8 cellular contexts compared by ENCODE assay signal in genomic region chr4:109912706-109913621, GRCh38. TPM values are rescaled to one million over a fixed set of nuclear protein-coding genes. Genes with fewer than 3 reads are reported as not detected.
A peak's percentile ranks its signal among the peaks of the same experiment; 100 is the strongest.
DNase-seq lines count a peak whose midpoint lies in the region; ATAC-seq, FAIRE-seq and TF ChIP-seq lines count a peak whose summit lies in the region.

EGF (plus strand) TSS chr4:109912883; CDS start chr4:109913336, 453 bp downstream.

- peak within 1 kb of the TSS; percentile 63 for H3K27ac ChIP-seq in endodermal cell (ENCODE audit: low read depth, low read length)
- H3K27ac ChIP-seq in HepG2 (ENCODE audit: extremely low read length, insufficient read depth, low read length): no peak within 1 kb of the TSS
- H3K27ac ChIP-seq in aorta (ENCODE audit: low read depth in 1 of 2, low read length in 2 of 2): no peak within 1 kb of the TSS

- DNase-seq in CD14-positive monocyte (ENCODE audit: low spot score) (no peak), LoVo (ENCODE audit: low spot score) (peak; percentile 24), endodermal cell (peak; percentile 63), middle frontal gyrus (ENCODE audit: extremely low spot score, low spot score) (peak; percentile 5), GM10248 (ENCODE audit: extremely low spot score) (no peak), HepG2 (ENCODE audit: low spot score) (no peak), aorta (no peak)

- in situ Hi-C loops in HepG2 (cut with HindIII; ENCODE audit: extremely low pct_ligation_motif_present, low pct_unique_long_range_greater_than_20kb): no loop called here

- H3K4me1 Mint-ChIP-seq in CD14-positive monocyte: peaks cover 8% of the 10 kb centered on the region
- peaks cover 44% of the 10 kb centered on the region for H3K4me1 Mint-ChIP-seq in endodermal cell

- H3K36me3 Mint-ChIP-seq in CD14-positive monocyte (no peaks in the 10 kb centered on the region), endodermal cell (ENCODE audit: low read depth) (no peaks in the 10 kb centered on the region)

- intact Hi-C loops in CD14-positive monocyte (cut with micrococcal nuclease): no loop called here
- intact Hi-C loops in HepG2 (cut with micrococcal nuclease; ENCODE audit: unreplicated experiment): no loop called here
- intact Hi-C loops in aorta (cut with DNase I): no loop called here

- H3K9me3 ChIP-seq in endodermal cell (ENCODE audit: control insufficient read depth, low read length) (no peaks in the 10 kb centered on the region), HepG2 (ENCODE audit: low read length) (no peaks in the 10 kb centered on the region), aorta (ENCODE audit: control insufficient read depth, low read length) (no peaks in the 10 kb centered on the region)

- no TSS peak for BruUV-seq in HepG2 (replicated peaks; lab: Mats Ljungman, UMichigan)

- H3K9me3 Mint-ChIP-seq in CD14-positive monocyte: peaks cover 0 to 4% (median 0%) of the 10 kb centered on the region in 7 donors
- no peaks in the 10 kb centered on the region for H3K9me3 Mint-ChIP-seq in endodermal cell

- TF ChIP-seq CTCF in CD14-positive monocyte (IDR thresholded peaks at IDR 0.05) (no peak), endodermal cell (conservative IDR thresholded peaks at IDR 0.05) (no peak), GM10248 (IDR thresholded peaks at IDR 0.05; ENCODE audit: control extremely low read depth, extremely low read depth, low read depth, missing control alignments) (no peak), HepG2 (CRISPR knock-in tag; IDR thresholded peaks at IDR 0.05) (no peak)

- TF ChIP-seq POLR2A in HepG2 (IDR thresholded peaks at IDR 0.05; ENCODE audit: insufficient read depth in 1 of 2, low read depth in 2 of 2, low read length in 2 of 2): no peak

- TF ChIP-seq RAD21 in HepG2 (CRISPR knock-in tag; IDR thresholded peaks at IDR 0.05): no peak

- POLR2A ChIA-PET in GM10248 (lab: Yijun Ruan, JAX): no interaction called here
- POLR2A ChIA-PET in HepG2 (lab: Yijun Ruan, JAX): no interaction called here

- no peak within 1 kb of the TSS for H2AFZ ChIP-seq in HepG2 (ENCODE audit: low read length)

- H4K20me1 ChIP-seq in HepG2 (ENCODE audit: insufficient read depth, low read length): no peaks in the 10 kb centered on the region

- H3K4me1 ChIP-seq in endodermal cell (ENCODE audit: control insufficient read depth, insufficient read depth, low read length): peaks cover 5% of the 10 kb centered on the region
- no peaks in the 10 kb centered on the region for H3K4me1 ChIP-seq in HepG2 (ENCODE audit: insufficient read depth, low read length)
- no peaks in the 10 kb centered on the region for H3K4me1 ChIP-seq in aorta (ENCODE audit: control insufficient read depth in 1 of 2, insufficient read depth in 2 of 2, low read length in 2 of 2)

- peak within 1 kb of the TSS; percentile 81 for H3K4me3 ChIP-seq in endodermal cell (ENCODE audit: low read length)
- no peak within 1 kb of the TSS for H3K4me3 ChIP-seq in HepG2 (replicated peaks in 1 of 3; ENCODE audit: insufficient read depth in 1 of 3, low read depth in 2 of 3, low read length in 3 of 3)
- no peak within 1 kb of the TSS for H3K4me3 ChIP-seq in aorta (ENCODE audit: low read length in 2 of 2)

- H3K27me3 ChIP-seq in endodermal cell (ENCODE audit: control insufficient read depth, insufficient read depth, low read length, poor library complexity, severe bottlenecking) (no peaks in the 10 kb centered on the region), HepG2 (ENCODE audit: control insufficient read depth in 1 of 2, insufficient read depth in 2 of 2, low read length in 2 of 2) (peaks cover 0 to 40% of the 10 kb centered on the region in 2 experiments; a peak in 2 of 5 replicates), aorta (ENCODE audit: control insufficient read depth in 1 of 2, insufficient read depth in 2 of 2, low read length in 1 of 2) (peaks cover 0 to 1% of the 10 kb centered on the region in 2 donors)

- 64 to 71% methylated on average over 7 to 9 of the region's 9 CpGs for WGBS in endodermal cell (ENCODE audit: insufficient coverage in 1 of 2, insufficient read length in 1 of 2), 2 experiments
- WGBS in HepG2 (ENCODE audit: low lambda C conversion rate): 8% methylated on average over 9 of the region's 9 CpGs
- WGBS in aorta, 2 donors: 51% methylated on average over 9 of the region's 9 CpGs

- ATAC-seq in HepG2 (no peak), GM18870 (IDR thresholded peaks at IDR 0.05; ENCODE audit: unreplicated experiment) (no peak), aorta (ENCODE audit: low FRiP score) (no peak)

- peak within 1 kb of the TSS; percentile 39 for H3K9ac ChIP-seq in endodermal cell (ENCODE audit: extremely low read depth, low read length, poor library complexity, severe bottlenecking)
- H3K9ac ChIP-seq in HepG2 (ENCODE audit: insufficient read depth, low read depth, low read length): no peak within 1 kb of the TSS

- H3K27ac Mint-ChIP-seq in CD14-positive monocyte (no peak within 1 kb of the TSS), endodermal cell (peak within 1 kb of the TSS; percentile 13)

- CTCF ChIA-PET in GM10248 (lab: Yijun Ruan, JAX): interaction anchor here (1.1 kb wide), 1 partner anchor 12 kb away, joined by 3 read pairs; no protein-coding TSS in a partner anchor
- CTCF ChIA-PET in HepG2 (lab: Yijun Ruan, JAX; ENCODE audit: low intra/inter-chr PET ratio, low total read pairs): no interaction called here

- no peak for FAIRE-seq in HepG2 (lab: Jason Lieb, UNC)

- H3K4me2 ChIP-seq in HepG2 (ENCODE audit: low read depth, low read length): no peak within 1 kb of the TSS; the same call in 1 of the 2 replicates

- peaks cover 0 to 3% (median 1%) of the 10 kb centered on the region in 3 donors for H3K27me3 Mint-ChIP-seq in CD14-positive monocyte (ENCODE audit: low read depth in 3 of 3)
- H3K27me3 Mint-ChIP-seq in endodermal cell (ENCODE audit: insufficient read depth): no peaks in the 10 kb centered on the region

- H3K36me3 ChIP-seq in endodermal cell (ENCODE audit: control insufficient read depth, insufficient read depth, low read length) (no peaks in the 10 kb centered on the region), HepG2 (replicated peaks in 1 of 2; ENCODE audit: control insufficient read depth in 1 of 2, insufficient read depth in 2 of 2, low read length in 2 of 2) (no peaks in the 10 kb centered on the region), aorta (ENCODE audit: control insufficient read depth in 1 of 2, insufficient read depth in 2 of 2, low read length in 1 of 2) (no peaks in the 10 kb centered on the region)

- TF ChIP-seq EP300 in HepG2 (IDR thresholded peaks at IDR 0.05; ENCODE audit: low read depth in 2 of 2, low read length in 2 of 2): no peak
- no peak for TF ChIP-seq EP300 in HepG2 (CRISPR knock-in tag; IDR thresholded peaks at IDR 0.05; ENCODE audit: borderline replicate concordance)

- no peaks in the 10 kb centered on the region for H3K79me2 ChIP-seq in HepG2 (ENCODE audit: insufficient read depth, low read length)

- peak within 1 kb of the TSS; percentile 21 to 82 for H3K4me3 Mint-ChIP-seq in CD14-positive monocyte
- H3K4me3 Mint-ChIP-seq in endodermal cell: peak within 1 kb of the TSS; percentile 51

TF ChIP-seq in HepG2, 621 proteins besides CTCF, POLR2A, EP300 and RAD21 (continues in another document):
- TF ChIP-seq RARG (CRISPR knock-in tag; IDR thresholded peaks at IDR 0.05; ENCODE audit: low read depth): no peak
- no peak for TF ChIP-seq ZBTB42 (CRISPR knock-in tag; IDR thresholded peaks at IDR 0.05)
- no peak for TF ChIP-seq ZNF547 (CRISPR knock-in tag; IDR thresholded peaks at IDR 0.05)
- no peak for TF ChIP-seq ZNF616 (CRISPR knock-in tag; IDR thresholded peaks at IDR 0.05; ENCODE audit: low read depth)
- TF ChIP-seq ZNF781 (CRISPR knock-in tag; IDR thresholded peaks at IDR 0.05; ENCODE audit: borderline replicate concordance, not compliant biosample characterization): no peak
- no peak for TF ChIP-seq ARID2 (CRISPR knock-in tag; IDR thresholded peaks at IDR 0.05; ENCODE audit: borderline replicate concordance)

RNA-seq across cellular contexts. Expression of gene EGF, which starts in this region (rescaled TPM):
- polyA plus RNA-seq in CD14-positive monocyte: under 1 TPM in 1 of 2 donors, not detected in 1; 0.17 TPM
- total RNA-seq in endodermal cell: 10 to 100 TPM; 14.6 to 33.7 TPM
- polyA plus RNA-seq in endodermal cell (2013, experiment 1 of 2): 5.4 TPM
- polyA plus RNA-seq in endodermal cell (2013, experiment 2 of 2): 5.6 TPM
- total RNA-seq in HepG2 (2016; rRNA removed; fragmentation: Illumina TruSeq; extraction: Trizol): 0.07 TPM in 1 of 2 replicates, not detected in the other
- not detected in 2 replicates for total RNA-seq in HepG2 (2016; cell fraction: cytosol; rRNA removed; fragmentation: Illumina TruSeq; extraction: Trizol; ENCODE audit: low read depth)
- total RNA-seq in HepG2 (2016; cell fraction: insoluble cytoplasmic fraction; rRNA removed; fragmentation: Illumina TruSeq; extraction: Trizol): 0.17 TPM in 1 of 2 replicates, not detected in the other
- not detected in 2 replicates for total RNA-seq in HepG2 (2016; cell fraction: membrane; rRNA removed; fragmentation: Illumina TruSeq; extraction: Trizol)
- total RNA-seq in HepG2 (2016; cell fraction: nucleus; rRNA removed; fragmentation: Illumina TruSeq; extraction: Trizol): not detected in 2 replicates
- 0.05 and 0.08 TPM in 2 replicates for polyA plus RNA-seq in HepG2 (2011; rRNA removed)
- polyA plus RNA-seq in HepG2 (2011; cell fraction: cytosol; rRNA removed): 0.03 TPM in 2 replicates
- 0.19 TPM in 1 of 2 replicates, not detected in the other for polyA plus RNA-seq in HepG2 (2011; cell fraction: nucleus; rRNA removed)
- polyA plus RNA-seq in HepG2 (2012): not detected in 2 replicates
- not detected in 2 replicates for polyA plus RNA-seq in HepG2 (2016; cell fraction: cytosol; fragmentation: Illumina TruSeq; extraction: Trizol; ENCODE audit: low read depth)
- polyA plus RNA-seq in HepG2 (2016; cell fraction: insoluble cytoplasmic fraction; fragmentation: Illumina TruSeq; extraction: Trizol; ENCODE audit: low read depth): not detected in 2 replicates
- polyA plus RNA-seq in HepG2 (2016; cell fraction: membrane; fragmentation: Illumina TruSeq; extraction: Trizol; ENCODE audit: low read depth): not detected in 2 replicates
- polyA plus RNA-seq in HepG2 (2016; cell fraction: nucleus; fragmentation: Illumina TruSeq; extraction: Trizol; ENCODE audit: insufficient read depth, low read depth): not detected in 2 replicates
- polyA minus RNA-seq in HepG2 (2011; rRNA and poly(A)+ RNA removed; ENCODE audit: low replicate concordance): 1.7 TPM in 1 of 2 replicates, not detected in the other
- polyA minus RNA-seq in HepG2 (2011; cell fraction: cytosol; rRNA and poly(A)+ RNA removed): not detected in 2 replicates
- 0.26 and 0.62 TPM in 2 replicates for polyA minus RNA-seq in HepG2 (2011; cell fraction: nucleus; rRNA and poly(A)+ RNA removed)
- total RNA-seq in aorta: under 1 TPM; 0.29 to 0.54 TPM
- polyA plus RNA-seq in aorta: 1 to 10 TPM in 1 of 2 donors, not detected in 1; 3.4 TPM

Comparison
In these comparisons a context has a peak if more than half of its experiments do, and no peak if none do; other contexts are left out.
1. RNA of gene EGF (total RNA-seq): 14.6 to 33.7 TPM in endodermal cell; 0.29 to 0.54 TPM in aorta and 0.07 to 0.17 TPM in HepG2; every median in the first group is over 10 times any median in the second.
2. DNase-seq: peak in LoVo (single experiment), endodermal cell (single experiment) and middle frontal gyrus (single experiment); none in CD14-positive monocyte (single experiment), GM10248 (single experiment), HepG2 (single experiment) and aorta (0 of 2).